ENCODE assay signal across 16 cellular contexts in genomic region chr4:168751263-168752225, GRCh38.
A peak's percentile ranks its signal among the peaks of the same experiment; 100 is the strongest.
DNase-seq lines count a peak whose midpoint lies in the region; ATAC-seq and TF ChIP-seq lines count a peak whose summit lies in the region.
"Had no signal": no experiment of that assay in that cellular context is flagged by ENCODE, and none has a peak within 500 bp of the region (broad histone marks: within the 10 kb centered on the region; RNA-seq: fewer than 3 reads in every experiment).

No MANE protein-coding gene starts in this region.

- no peak overlapping the region for H2BK5ac ChIP-seq in trophoblast cell (ENCODE audit: low read depth, low read length, poor library complexity)

- peak; percentile 54 for DNase-seq in EH (ENCODE audit: low read depth)
- DNase-seq in astrocyte of the hippocampus (ENCODE audit: low read depth, low spot score), result peak; percentile 59
- peak; percentile 82 for DNase-seq in fibroblast of villous mesenchyme (ENCODE audit: low read depth)
- peak; percentile 81 to 86 for DNase-seq in trophoblast cell
- no peak for DNase-seq in COLO829 (ENCODE audit: low spot score)
- DNase-seq in NCI-H187 treated with DMSO at 0.1 percent for 48 hours (lab: John Stamatoyannopoulos, UW), result no peak
- DNase-seq in stimulated activated CD8-positive, alpha-beta memory T cell treated with anti-CD3 and anti-CD28 coated beads, Interleukin-4, amount 100 ng/mL, for 48 hours, result no peak
- DNase-seq: activated CD4-positive, alpha-beta T cell treated with anti-CD3 and anti-CD28 coated beads for 36 hours; AML-193; heart left ventricle; kidney; NCI-H82; ovary; stimulated activated naive CD8-positive, alpha-beta T cell treated with anti-CD3 and anti-CD28 coated beads, Interleukin-15, amount 100 ng/mL, for 72 hours; T-helper 2 cell had no signal

- no peak overlapping the region for H3K4me3 ChIP-seq in fibroblast of villous mesenchyme (ENCODE audit: low read depth, low read length)
- no peak overlapping the region for H3K4me3 ChIP-seq in trophoblast cell (ENCODE audit: low read depth, low read length)
- H3K4me3 ChIP-seq: heart left ventricle, ovary had no signal

- H4K12ac ChIP-seq in trophoblast cell (ENCODE audit: low read depth, low read length), result no peak overlapping the region

- no peak overlapping the region for H2BK120ac ChIP-seq in trophoblast cell (ENCODE audit: insufficient read depth, low read length, poor library complexity)

- H3K18ac ChIP-seq in trophoblast cell (ENCODE audit: low read length), result peak overlapping the region; percentile 29

- H3K79me2 ChIP-seq in trophoblast cell (ENCODE audit: control insufficient read depth, insufficient read depth, low read length, poor library complexity), result no peaks in the 10 kb centered on the region

- no peak overlapping the region for H3K9ac ChIP-seq in trophoblast cell (ENCODE audit: low read length)

- H2AFZ ChIP-seq in trophoblast cell (ENCODE audit: insufficient read depth, low read length, poor library complexity), result no peak overlapping the region

- H3K4me2 ChIP-seq in trophoblast cell (ENCODE audit: low read length), result no peak overlapping the region

- no peak overlapping the region for H3K23ac ChIP-seq in trophoblast cell (ENCODE audit: low read length)

- no peak overlapping the region for H4K91ac ChIP-seq in trophoblast cell (ENCODE audit: low read depth, low read length)

- no peak for ATAC-seq in GM19452 (IDR thresholded peaks at IDR 0.05; ENCODE audit: unreplicated experiment)
- ATAC-seq: activated CD4-positive, alpha-beta T cell treated with anti-CD3 and anti-CD28 coated beads for 36 hours; stimulated activated naive CD8-positive, alpha-beta T cell treated with anti-CD3 and anti-CD28 coated beads, Interleukin-15, amount 100 ng/mL, for 72 hours had no signal

- H3K4me1 ChIP-seq in trophoblast cell (ENCODE audit: control insufficient read depth in 1 of 2, insufficient read depth in 2 of 2, low read length in 2 of 2), result peaks cover 6 to 7% of the 10 kb centered on the region in 2 experiments

- H3K36me3 ChIP-seq in trophoblast cell (ENCODE audit: control insufficient read depth in 1 of 2, insufficient read depth in 2 of 2, low read length in 2 of 2), result peaks cover 13 to 15% of the 10 kb centered on the region in 2 experiments
- H3K36me3 ChIP-seq: ovary had no signal

- no peak for TF ChIP-seq CTCF in fibroblast of villous mesenchyme (IDR thresholded peaks at IDR 0.05; ENCODE audit: insufficient read depth, low read depth, low read length)

- no peaks in the 10 kb centered on the region for H3K79me1 ChIP-seq in trophoblast cell (ENCODE audit: low read length)

- H3K14ac ChIP-seq in trophoblast cell (ENCODE audit: low read length), result no peak overlapping the region

- no CpG with 5 or more reads among the region's 12 CpGs for WGBS in trophoblast cell (ENCODE audit: extremely low coverage, insufficient coverage, insufficient read length)

- H3K9me3 ChIP-seq in trophoblast cell (ENCODE audit: insufficient read depth, low read depth, low read length), result peaks cover 1% of the 10 kb centered on the region
- H3K9me3 ChIP-seq: ovary had no signal

- H2BK12ac ChIP-seq in trophoblast cell (ENCODE audit: low read length), result no peak overlapping the region

- H3K27ac ChIP-seq in trophoblast cell (ENCODE audit: low read depth, low read length), result no peak overlapping the region
- H3K27ac ChIP-seq: heart left ventricle, ovary had no signal

- H3K27me3 ChIP-seq in trophoblast cell (ENCODE audit: insufficient read depth, low read length), result no peaks in the 10 kb centered on the region
- H3K27me3 ChIP-seq: heart left ventricle, ovary had no signal

- no peak overlapping the region for H2AK5ac ChIP-seq in trophoblast cell (ENCODE audit: low read length)

- H4K8ac ChIP-seq in trophoblast cell (ENCODE audit: low read depth, low read length), result no peak overlapping the region

- H3K4ac ChIP-seq in trophoblast cell (ENCODE audit: low read depth, low read length), result no peak overlapping the region

Comparison
In these comparisons a context has a peak if more than half of its experiments do, and no peak if none do; other contexts are left out.
1. DNase-seq: peak in EH (single experiment), astrocyte of the hippocampus (single experiment), fibroblast of villous mesenchyme (single experiment) and trophoblast cell (2 of 2); none in COLO829 (single experiment), NCI-H187 treated with DMSO at 0.1 percent for 48 hours (single experiment) and stimulated activated CD8-positive, alpha-beta memory T cell treated with anti-CD3 and anti-CD28 coated beads, Interleukin-4, amount 100 ng/mL, for 48 hours (single experiment).